Comparison of ENCODE assay signal across 19 cellular contexts in genomic region chr10:124899151-124899550, GRCh38.
"Had no signal": no experiment of that assay in that cellular context is flagged by ENCODE, and none has a peak within 500 bp of the region (broad histone marks: within the 10 kb centered on the region; RNA-seq: fewer than 3 reads in every experiment).

No MANE protein-coding gene starts in this region.

- H3K9me3 ChIP-seq: SK-N-SH had no signal

- H3K9ac ChIP-seq: SK-N-SH had no signal

- DNase-seq: KBM-7, NCI-H1092, NCI-H1105 treated with DMSO at 0.1 percent for 48 hours, NCI-H1417 treated with DMSO at 0.1 percent for 48 hours, NCI-H1694 treated with DMSO at 0.1 percent for 48 hours, NCI-H1930, NCI-H2081, NCI-H2107, NCI-H226, NCI-H446, NCI-H510A, NCI-H524 treated with DMSO at 0.1 percent for 48 hours, NCI-H774, PC-3, SHP77, SK-N-SH had no signal

- ATAC-seq: Panc1, PC-3 had no signal

- H3K4me2 ChIP-seq: SK-N-SH had no signal

- H3K27ac ChIP-seq: HL-60, RWPE1 had no signal
